31 cellular contexts compared by ENCODE assay signal in genomic region chr10:77829356-77829755, GRCh38.
"Had no signal": no experiment of that assay in that cellular context is flagged by ENCODE, and none has a peak within 500 bp of the region (broad histone marks: within the 10 kb centered on the region; RNA-seq: fewer than 3 reads in every experiment).

No MANE protein-coding gene starts in this region.

- H3K27ac ChIP-seq: brain microvascular endothelial cell, esophagus muscularis mucosa, foreskin keratinocyte, gastrocnemius medialis, heart right ventricle, WERI-Rb-1 had no signal

- H3K27me3 ChIP-seq: brain microvascular endothelial cell, esophagus muscularis mucosa, foreskin keratinocyte, gastrocnemius medialis, heart right ventricle had no signal

- H3K9me3 Mint-ChIP-seq: activated B cell treated with CpG ODN at 0.5 μM for 24 hours; activated CD8-positive, alpha-beta T cell treated with anti-CD3 and anti-CD28 coated beads for 36 hours; activated T-cell treated with anti-CD3 and anti-CD28 coated beads, Interleukin-2, amount 50 U/mL, for 4 hours; activated T-helper 17 cell treated with anti-CD3 and anti-CD28 coated beads, Interleukin-2, amount 50 U/mL, for 72 hours; central memory CD8-positive, alpha-beta T cell; effector memory CD8-positive, alpha-beta T cell; T-helper 1 cell treated with Interleukin-12 subunit alpha and Interleukin-12 subunit beta and Interleukin-4 antibody, amounts not matched to agents 30 μg/mL and 1 μg/mL, for 36 hours; T-helper 2 cell treated with Interferon-gamma antibody and Interleukin-4, amounts not matched to agents 5 μg/mL and 100 μg/mL, for 36 hours had no signal

- DNase-seq: activated B cell treated with CpG ODN at 0.5 μM for 24 hours; activated CD4-positive, alpha-beta T cell treated with anti-CD3 and anti-CD28 coated beads for 48 hours; activated CD4-positive, alpha-beta T cell treated with anti-CD3 and anti-CD28 coated beads, Interleukin-2, amount 50 U/mL, for 1 hour; activated CD4-positive, alpha-beta T cell treated with anti-CD3 and anti-CD28 coated beads, Interleukin-2, amount 50 U/mL, for 48 hours; activated CD8-positive, alpha-beta memory T cell treated with anti-CD3 and anti-CD28 coated beads for 24 hours; activated CD8-positive, alpha-beta T cell treated with anti-CD3 and anti-CD28 coated beads for 36 hours; activated effector memory CD4-positive, alpha-beta T cell treated with Interleukin-2 at 50 U/mL for 16 hours; activated gamma-delta T cell treated with Interleukin-2 at 50 U/mL for 16 hours; activated naive CD4-positive, alpha-beta T cell treated with anti-CD3 and anti-CD28 coated beads, Interleukin-2, amount 50 U/mL, for 16 hours; activated naive CD4-positive, alpha-beta T cell treated with Interleukin-2 at 50 U/mL for 16 hours; activated T-cell treated with anti-CD3 and anti-CD28 coated beads, Interleukin-2, amount 50 U/mL, for 4 hours; amniotic stem cell; anterior cingulate cortex; brain microvascular endothelial cell; cortex of kidney; dermis blood vessel endothelial cell; effector CD4-positive, alpha-beta T cell; effector memory CD8-positive, alpha-beta T cell; erythroblast; foreskin keratinocyte; gastrocnemius medialis; heart right ventricle; T1000; WERI-Rb-1 had no signal

- H3K36me3 Mint-ChIP-seq: activated naive CD8-positive, alpha-beta T cell had no signal

- H3K27me3 Mint-ChIP-seq: activated B cell treated with CpG ODN at 0.5 μM for 24 hours; activated CD8-positive, alpha-beta T cell treated with anti-CD3 and anti-CD28 coated beads for 36 hours; activated naive CD8-positive, alpha-beta T cell; activated T-helper 17 cell treated with anti-CD3 and anti-CD28 coated beads, Interleukin-2, amount 50 U/mL, for 72 hours; central memory CD8-positive, alpha-beta T cell; effector memory CD8-positive, alpha-beta T cell had no signal

- H3K4me3 ChIP-seq: esophagus muscularis mucosa, gastrocnemius medialis, heart right ventricle had no signal

- H3K4me1 Mint-ChIP-seq: activated B cell treated with CpG ODN at 0.5 μM for 24 hours had no signal

- H3K4me3 Mint-ChIP-seq: activated B cell treated with CpG ODN at 0.5 μM for 24 hours; activated CD8-positive, alpha-beta T cell treated with anti-CD3 and anti-CD28 coated beads for 36 hours; activated naive CD8-positive, alpha-beta T cell; activated T-cell treated with anti-CD3 and anti-CD28 coated beads, Interleukin-2, amount 50 U/mL, for 4 hours; activated T-helper 17 cell treated with anti-CD3 and anti-CD28 coated beads, Interleukin-2, amount 50 U/mL, for 72 hours; central memory CD8-positive, alpha-beta T cell; effector memory CD8-positive, alpha-beta T cell; T-helper 1 cell treated with Interleukin-12 subunit alpha and Interleukin-12 subunit beta and Interleukin-4 antibody, amounts not matched to agents 30 μg/mL and 1 μg/mL, for 36 hours; T-helper 2 cell treated with Interferon-gamma antibody and Interleukin-4, amounts not matched to agents 5 μg/mL and 100 μg/mL, for 36 hours had no signal

- H3K4me1 ChIP-seq: esophagus muscularis mucosa, foreskin keratinocyte, heart right ventricle had no signal

- H3K27ac Mint-ChIP-seq: activated B cell treated with CpG ODN at 0.5 μM for 24 hours; activated CD8-positive, alpha-beta T cell treated with anti-CD3 and anti-CD28 coated beads for 36 hours; activated naive CD8-positive, alpha-beta T cell; activated T-helper 17 cell treated with anti-CD3 and anti-CD28 coated beads, Interleukin-2, amount 50 U/mL, for 72 hours; T-helper 1 cell treated with Interleukin-12 subunit alpha and Interleukin-12 subunit beta and Interleukin-4 antibody, amounts not matched to agents 30 μg/mL and 1 μg/mL, for 36 hours; T-helper 2 cell treated with Interferon-gamma antibody and Interleukin-4, amounts not matched to agents 5 μg/mL and 100 μg/mL, for 36 hours had no signal

- H3K9me3 ChIP-seq: esophagus muscularis mucosa, gastrocnemius medialis, heart right ventricle had no signal

- ATAC-seq: activated CD4-positive, CD25-positive, alpha-beta regulatory T cell treated with anti-CD3 and anti-CD28 coated beads, Interleukin-2, amount 50 U/mL, for 24 hours; activated CD8-positive, alpha-beta T cell treated with anti-CD3 and anti-CD28 coated beads for 36 hours; activated T-cell treated with anti-CD3 and anti-CD28 coated beads, Interleukin-2, amount 50 U/mL, for 4 hours; activated T-helper 17 cell treated with anti-CD3 and anti-CD28 coated beads, Interleukin-2, amount 50 U/mL, for 72 hours; effector memory CD8-positive, alpha-beta T cell; foreskin keratinocyte; gastrocnemius medialis; heart right ventricle had no signal
